ENCODE assay signal across 14 cellular contexts in genomic region chr2:227942021-227942420, GRCh38.
DNase-seq lines count a peak whose midpoint lies in the region; FAIRE-seq and TF ChIP-seq lines count a peak whose summit lies in the region.
"Had no signal": no experiment of that assay in that cellular context is flagged by ENCODE, and none has a peak within 500 bp of the region (broad histone marks: within the 10 kb centered on the region; RNA-seq: fewer than 3 reads in every experiment).

No MANE protein-coding gene starts in this region.

- peaks cover 0 to 2% (median 1%) of the 10 kb centered on the region in 3 donors for H3K27me3 Mint-ChIP-seq in immature natural killer cell (ENCODE audit: low read depth in 3 of 3)

- H3K36me3 Mint-ChIP-seq in immature natural killer cell = peaks cover 0 to 3% (median 0%) of the 10 kb centered on the region in 3 donors
- H3K36me3 Mint-ChIP-seq: brain had no signal

- no peaks in the 10 kb centered on the region for H3K9me3 ChIP-seq in BE2C
- H3K9me3 ChIP-seq: Caco-2 had no signal

- H3K4me3 Mint-ChIP-seq in immature natural killer cell = no peak overlapping the region
- H3K4me3 Mint-ChIP-seq: brain had no signal

- H3K27ac Mint-ChIP-seq in immature natural killer cell = no peak overlapping the region
- H3K27ac Mint-ChIP-seq: brain had no signal

- no peak overlapping the region for H3K4me3 ChIP-seq in BE2C (ENCODE audit: low read depth, low read length)

- no peak for TF ChIP-seq POLR2A in H54 (IDR thresholded peaks at IDR 0.05; ENCODE audit: low read depth, low read length)

- no peak for FAIRE-seq in H54 (lab: Jason Lieb, UNC)

- peaks cover 0 to 12% (median 6%) of the 10 kb centered on the region in 6 donors for H3K9me3 Mint-ChIP-seq in immature natural killer cell

- DNase-seq in DMS53 (lab: John Stamatoyannopoulos, UW) (peak; percentile 41), DMS53 treated with DMSO at 0.1 percent for 48 hours (lab: John Stamatoyannopoulos, UW; ENCODE audit: unreplicated experiment) (no peak), H54 (ENCODE audit: insufficient read length, low spot score) (peak; percentile 15), HS-5 (ENCODE audit: low read depth) (peak; percentile 4), kidney tubule cell (ENCODE audit: low spot score) (peak; percentile 51), cerebellum (ENCODE audit: low spot score) (no peak), immature natural killer cell (no peak), BE2C (no peak)
- DNase-seq: activated CD4-positive, CD25-positive, alpha-beta regulatory T cell treated with anti-CD3 and anti-CD28 coated beads, Interleukin-2, amount 50 U/mL, for 72 hours; activated effector memory CD4-positive, alpha-beta T cell treated with Interleukin-2 at 50 U/mL for 16 hours; Caco-2; mesendoderm; NCI-H524 had no signal

- H3K4me1 Mint-ChIP-seq in immature natural killer cell = no peaks in the 10 kb centered on the region

- no peaks in the 10 kb centered on the region for H3K36me3 ChIP-seq in BE2C

- no peaks in the 10 kb centered on the region for H3K4me1 ChIP-seq in BE2C
- H3K4me1 ChIP-seq: Caco-2 had no signal

- no peaks in the 10 kb centered on the region for H3K27me3 ChIP-seq in BE2C

- TF ChIP-seq CTCF in BE2C (IDR thresholded peaks at IDR 0.05; ENCODE audit: low read depth, low read length) = no peak

Comparison
In these comparisons a context has a peak if more than half of its experiments do, and no peak if none do; other contexts are left out.
1. DNase-seq: peak in DMS53 (single experiment), H54 (single experiment), HS-5 (single experiment) and kidney tubule cell (single experiment); none in DMS53 treated with DMSO at 0.1 percent for 48 hours (single experiment), cerebellum (single experiment), immature natural killer cell (0 of 3) and BE2C (single experiment).